Comparison of ENCODE assay signal across 8 cellular contexts in genomic region chr10:29998142-29998808, GRCh38.
DNase-seq lines count a peak whose midpoint lies in the region; ATAC-seq and TF ChIP-seq lines count a peak whose summit lies in the region.

No MANE protein-coding gene starts in this region.

- H3K9me3 ChIP-seq in DOHH2 (ENCODE audit: control insufficient read depth, insufficient read depth, low read length) = no peaks in the 10 kb centered on the region
- no peaks in the 10 kb centered on the region for H3K9me3 ChIP-seq in heart left ventricle

- DNase-seq in LNCaP clone FGC (ENCODE audit: low read depth) (peak; percentile 58), SW 1271 (lab: John Stamatoyannopoulos, UW) (peak; percentile 57 to 85), heart left ventricle (peak; percentile 68 to 79 (median 70)), putamen (ENCODE audit: low spot score) (peak; percentile 67), NCI-H2171 treated with DMSO at 0.1 percent for 48 hours (lab: John Stamatoyannopoulos, UW) (no peak)
- DNase-seq in activated naive CD8-positive, alpha-beta T cell treated with anti-CD3 and anti-CD28 coated beads, Interleukin-2, amount 10 ng/mL, durations not matched to agents 7 days and 5 days = peak; percentile 71

- no peak overlapping the region for H3K27ac ChIP-seq in DOHH2 (ENCODE audit: low read depth, low read length)
- H3K27ac ChIP-seq in heart left ventricle = no peak overlapping the region

- H3K27me3 ChIP-seq in DOHH2 (ENCODE audit: control insufficient read depth, low read length) (peaks cover 24% of the 10 kb centered on the region), heart left ventricle (peaks cover 0 to 4% (median 0%) of the 10 kb centered on the region in 9 donors)

- intact Hi-C loops in heart left ventricle (cut with DNase I) = loop anchor here in 8 of 10 donors (1.0 to 10.0 kb wide), 9 partner anchors 61 to 597 kb away; partner anchors contain the start of gene JCAD (in 1 of the 8)

- TF ChIP-seq POLR2A in heart left ventricle (IDR thresholded peaks at IDR 0.05) = no peak

- no peaks in the 10 kb centered on the region for H3K36me3 ChIP-seq in DOHH2 (ENCODE audit: control insufficient read depth, low read length)
- H3K36me3 ChIP-seq in heart left ventricle = no peaks in the 10 kb centered on the region

- WGBS in heart left ventricle, 4 donors = 41 to 44% (median 43%) methylated on average over 12 of the region's 12 CpGs

- no peaks in the 10 kb centered on the region for H4K20me1 ChIP-seq in DOHH2 (ENCODE audit: control insufficient read depth, insufficient read depth, low read depth, low read length)

- H3K9me3 Mint-ChIP-seq in activated naive CD8-positive, alpha-beta T cell treated with anti-CD3 and anti-CD28 coated beads, Interleukin-2, amount 10 ng/mL, durations not matched to agents 7 days and 5 days = no peaks in the 10 kb centered on the region

- ATAC-seq in GM21619 (IDR thresholded peaks at IDR 0.05; ENCODE audit: unreplicated experiment) = peak; percentile 78
- ATAC-seq in activated naive CD8-positive, alpha-beta T cell treated with anti-CD3 and anti-CD28 coated beads, Interleukin-2, amount 10 ng/mL, durations not matched to agents 7 days and 5 days (ENCODE audit: low read depth) = peak; percentile 69
- peak in 3 of 4 donors; percentile 56 to 73 (median 72) for ATAC-seq in heart left ventricle

- TF ChIP-seq CTCF in DOHH2 (IDR thresholded peaks at IDR 0.05; ENCODE audit: low read depth, low read length, poor library complexity, severe bottlenecking) = peak; percentile 98
- peak; percentile 100 for TF ChIP-seq CTCF in LNCaP clone FGC (IDR thresholded peaks at IDR 0.05; ENCODE audit: control insufficient read depth, extremely low read depth, insufficient read depth)
- TF ChIP-seq CTCF in heart left ventricle (IDR thresholded peaks at IDR 0.05) = peak; percentile 97 to 100 (median 98)

- H3K4me1 ChIP-seq in DOHH2 (ENCODE audit: control insufficient read depth, low read length) (no peaks in the 10 kb centered on the region), heart left ventricle (peaks cover 8 to 31% (median 27%) of the 10 kb centered on the region in 12 donors)

- H3K4me3 ChIP-seq in DOHH2 (ENCODE audit: low read length) (no peak overlapping the region), LNCaP clone FGC (ENCODE audit: low read depth, low read length) (no peak overlapping the region), heart left ventricle (no peak overlapping the region)

- H3K4me1 Mint-ChIP-seq in activated naive CD8-positive, alpha-beta T cell treated with anti-CD3 and anti-CD28 coated beads, Interleukin-2, amount 10 ng/mL, durations not matched to agents 7 days and 5 days = peaks cover 9% of the 10 kb centered on the region

- H3F3A ChIP-seq in DOHH2 (ENCODE audit: control insufficient read depth, insufficient read depth) = no peaks in the 10 kb centered on the region

- H3K27me3 Mint-ChIP-seq in activated naive CD8-positive, alpha-beta T cell treated with anti-CD3 and anti-CD28 coated beads, Interleukin-2, amount 10 ng/mL, durations not matched to agents 7 days and 5 days = peaks cover 51% of the 10 kb centered on the region

- H3K9me2 ChIP-seq in DOHH2 (replicated peaks; ENCODE audit: control insufficient read depth, low read length) = no peaks in the 10 kb centered on the region

- H3K27ac Mint-ChIP-seq in activated naive CD8-positive, alpha-beta T cell treated with anti-CD3 and anti-CD28 coated beads, Interleukin-2, amount 10 ng/mL, durations not matched to agents 7 days and 5 days = no peak overlapping the region

- no peaks in the 10 kb centered on the region for H3K36me3 Mint-ChIP-seq in activated naive CD8-positive, alpha-beta T cell treated with anti-CD3 and anti-CD28 coated beads, Interleukin-2, amount 10 ng/mL, durations not matched to agents 7 days and 5 days

- no peak overlapping the region for H3K4me3 Mint-ChIP-seq in activated naive CD8-positive, alpha-beta T cell treated with anti-CD3 and anti-CD28 coated beads, Interleukin-2, amount 10 ng/mL, durations not matched to agents 7 days and 5 days

- POLR2A ChIA-PET in activated naive CD8-positive, alpha-beta T cell treated with anti-CD3 and anti-CD28 coated beads, Interleukin-2, amount 10 ng/mL, durations not matched to agents 7 days and 5 days (lab: Charles Lee) = interaction anchor here (0.6 kb wide), 1 partner anchor 786 kb away, joined by 6 read pairs; no protein-coding TSS in a partner anchor

- H3K79me2 ChIP-seq in DOHH2 (ENCODE audit: control insufficient read depth, low read length) = no peaks in the 10 kb centered on the region

- no peak overlapping the region for H3K4me2 ChIP-seq in DOHH2 (ENCODE audit: low read length)
